Comparison of ENCODE assay signal across 18 cellular contexts in genomic region chr7:54394877-54395276, GRCh38.
DNase-seq lines count a peak whose midpoint lies in the region; ATAC-seq and TF ChIP-seq lines count a peak whose summit lies in the region.
"Had no signal": no experiment of that assay in that cellular context is flagged by ENCODE, and none has a peak within 500 bp of the region (broad histone marks: within the 10 kb centered on the region; RNA-seq: fewer than 3 reads in every experiment).

No MANE protein-coding gene starts in this region.

- no peaks in the 10 kb centered on the region for H3K27me3 ChIP-seq in A673 (replicated peaks; ENCODE audit: insufficient read depth, low read depth, low read length, poor library complexity)
- no peaks in the 10 kb centered on the region for H3K27me3 ChIP-seq in upper lobe of left lung
- H3K27me3 ChIP-seq: pancreas, transverse colon had no signal

- H3K4me3 ChIP-seq in A673 (ENCODE audit: low read depth, low read length, poor library complexity, severe bottlenecking) (no peak overlapping the region), upper lobe of left lung (no peak overlapping the region)
- H3K4me3 ChIP-seq: left ventricle myocardium inferior, pancreas, transverse colon had no signal

- no peak overlapping the region for H3K27ac ChIP-seq in A673 (ENCODE audit: low read depth, low read length, poor library complexity, severe bottlenecking)
- H3K27ac ChIP-seq in upper lobe of left lung = no peak overlapping the region
- H3K27ac ChIP-seq: 22Rv1, left ventricle myocardium inferior, pancreas, transverse colon had no signal

- POLR2A ChIA-PET in A673 (lab: Charles Lee; ENCODE audit: low non-redundant PET) = no interaction called here

- DNase-seq in DMS53 (lab: John Stamatoyannopoulos, UW) (peak; percentile 10), DMS53 treated with DMSO at 0.1 percent for 48 hours (lab: John Stamatoyannopoulos, UW; ENCODE audit: unreplicated experiment) (no peak), A673 (ENCODE audit: low spot score) (peak; percentile 3), NCI-H1105 treated with DMSO at 0.1 percent for 48 hours (lab: John Stamatoyannopoulos, UW) (peak; percentile 23), SK-MEL-5 (ENCODE audit: low read depth, low spot score) (peak; percentile 16), HK-2 (ENCODE audit: unreplicated experiment) (no peak), AML-193 (lab: John Stamatoyannopoulos, UW) (no peak), upper lobe of left lung (no peak)
- DNase-seq: foreskin fibroblast, left ventricle myocardium inferior, MV-4-11, NCI-H524 treated with DMSO at 0.1 percent for 48 hours, pancreas, T1000, transverse colon had no signal

- CTCF ChIA-PET in A673 (lab: Charles Lee) = no interaction called here

- in situ Hi-C loops in SK-MEL-5 (cut with HindIII; ENCODE audit: low pct_unique_long_range_greater_than_20kb, low sequenced_read_pairs) = no loop called here

- TF ChIP-seq POLR2A in upper lobe of left lung (IDR thresholded peaks at IDR 0.05) = no peak

- WGBS in upper lobe of left lung, 2 donors = 83 to 87% methylated on average over 3 of the region's 3 CpGs

- H3K36me3 ChIP-seq in A673 (ENCODE audit: insufficient read depth, low read length, poor library complexity, severe bottlenecking) = no peaks in the 10 kb centered on the region
- no peaks in the 10 kb centered on the region for H3K36me3 ChIP-seq in upper lobe of left lung
- H3K36me3 ChIP-seq: left ventricle myocardium inferior, pancreas, transverse colon had no signal

- intact Hi-C loops in A673 (cut with micrococcal nuclease; ENCODE audit: unreplicated experiment) = no loop called here

- no peaks in the 10 kb centered on the region for H3K4me1 ChIP-seq in A673 (ENCODE audit: insufficient read depth, low read length, poor library complexity, severe bottlenecking)
- no peaks in the 10 kb centered on the region for H3K4me1 ChIP-seq in upper lobe of left lung
- H3K4me1 ChIP-seq: left ventricle myocardium inferior, pancreas, transverse colon had no signal

- no peak for TF ChIP-seq CTCF in A673 (conservative IDR thresholded peaks at IDR 0.05; ENCODE audit: low read depth, low read length)
- no peak for TF ChIP-seq CTCF in upper lobe of left lung (IDR thresholded peaks at IDR 0.05)

- BruUV-seq in A673 (replicated peaks; lab: Mats Ljungman, UMichigan) = no TSS peak

- H3K9me3 ChIP-seq in A673 (ENCODE audit: low read depth, low read length, poor library complexity, severe bottlenecking) (peaks cover 26% of the 10 kb centered on the region), upper lobe of left lung (no peaks in the 10 kb centered on the region)
- H3K9me3 ChIP-seq: pancreas, transverse colon had no signal

- TF ChIP-seq EP300 in upper lobe of left lung (IDR thresholded peaks at IDR 0.05) = no peak

- ATAC-seq in upper lobe of left lung (ENCODE audit: low FRiP score in 2 of 2) = no peak
- ATAC-seq: HCT116, pancreas, Right ventricle myocardium inferior had no signal

Comparison
In these comparisons a context has a peak if more than half of its experiments do, and no peak if none do; other contexts are left out.
1. DNase-seq: peak in DMS53 (single experiment), A673 (single experiment), NCI-H1105 treated with DMSO at 0.1 percent for 48 hours (single experiment) and SK-MEL-5 (single experiment); none in DMS53 treated with DMSO at 0.1 percent for 48 hours (single experiment), HK-2 (single experiment), AML-193 (0 of 2) and upper lobe of left lung (0 of 2).